ENCODE assay signal across 8 cellular contexts in genomic region chr6:33320315-33321181, GRCh38. TPM values are rescaled to one million over a fixed set of nuclear protein-coding genes. Genes with fewer than 3 reads are reported as not detected.
DNase-seq lines count a peak whose midpoint lies in the region; ATAC-seq and TF ChIP-seq lines count a peak whose summit lies in the region.

No MANE protein-coding gene starts in this region.

- H3K36me3 Mint-ChIP-seq in WTC11 = peaks cover 21% of the 10 kb centered on the region
- H3K36me3 Mint-ChIP-seq in stimulated activated effector memory CD8-positive, alpha-beta T cell treated with anti-CD3 and anti-CD28 coated beads, Interleukin-12 subunit alpha, Interleukin-12 subunit beta, amount 100 ng/mL, for 72 hours = peaks cover 71% of the 10 kb centered on the region

- H3K9me3 Mint-ChIP-seq in WTC11 = no peaks in the 10 kb centered on the region
- H3K9me3 Mint-ChIP-seq in stimulated activated effector memory CD8-positive, alpha-beta T cell treated with anti-CD3 and anti-CD28 coated beads, Interleukin-12 subunit alpha, Interleukin-12 subunit beta, amount 100 ng/mL, for 72 hours = no peaks in the 10 kb centered on the region

- H3K9me3 ChIP-seq in HEK293 (ENCODE audit: control insufficient read depth, insufficient read depth, low read depth, low read length) (no peaks in the 10 kb centered on the region), heart left ventricle (no peaks in the 10 kb centered on the region), MG63 (no peaks in the 10 kb centered on the region)

- TF ChIP-seq POLR2A in heart left ventricle (IDR thresholded peaks at IDR 0.05) = no peak

- H3K27me3 Mint-ChIP-seq in WTC11 (ENCODE audit: low read depth) = no peaks in the 10 kb centered on the region; the same call in 1 of the 2 replicates

- peak overlapping the region; percentile 91 for H3K4me3 Mint-ChIP-seq in WTC11
- peak overlapping the region; percentile 100 for H3K4me3 Mint-ChIP-seq in stimulated activated effector memory CD8-positive, alpha-beta T cell treated with anti-CD3 and anti-CD28 coated beads, Interleukin-12 subunit alpha, Interleukin-12 subunit beta, amount 100 ng/mL, for 72 hours

- H3K27ac ChIP-seq in HEK293 (ENCODE audit: extremely low read depth, low read depth, low read length) (0 out of 2 replicates have a peak overlapping the region, but pooled peaks have one; percentile 18), heart left ventricle (peak overlapping the region in 8 of 12 donors; percentile 19 to 92 (median 54))

- H3K4me1 ChIP-seq in HEK293 (ENCODE audit: control insufficient read depth, insufficient read depth, low read length) (peaks cover 20% of the 10 kb centered on the region), heart left ventricle (peaks cover 3 to 70% (median 44%) of the 10 kb centered on the region in 12 donors)

- ATAC-seq in WTC11 (no peak), heart left ventricle (no peak), GM21367 (IDR thresholded peaks at IDR 0.05; ENCODE audit: unreplicated experiment) (no peak), GM21619 (IDR thresholded peaks at IDR 0.05; ENCODE audit: unreplicated experiment) (no peak)
- ATAC-seq in stimulated activated effector memory CD8-positive, alpha-beta T cell treated with anti-CD3 and anti-CD28 coated beads, Interleukin-12 subunit alpha, Interleukin-12 subunit beta, amount 100 ng/mL, for 72 hours = no peak

- intact Hi-C loops in heart left ventricle (cut with DNase I) = no loop called here

- peak overlapping the region; percentile 87 for H3K27ac Mint-ChIP-seq in WTC11
- peak overlapping the region; percentile 100 for H3K27ac Mint-ChIP-seq in stimulated activated effector memory CD8-positive, alpha-beta T cell treated with anti-CD3 and anti-CD28 coated beads, Interleukin-12 subunit alpha, Interleukin-12 subunit beta, amount 100 ng/mL, for 72 hours

- 64 to 75% (median 74%) methylated on average over 20 to 32 of the region's 32 CpGs for WGBS in heart left ventricle, 4 donors

- peaks cover 66% of the 10 kb centered on the region for H3K4me1 Mint-ChIP-seq in WTC11
- H3K4me1 Mint-ChIP-seq in stimulated activated effector memory CD8-positive, alpha-beta T cell treated with anti-CD3 and anti-CD28 coated beads, Interleukin-12 subunit alpha, Interleukin-12 subunit beta, amount 100 ng/mL, for 72 hours = peaks cover 80% of the 10 kb centered on the region

- POLR2A ChIA-PET in HEK293 (lab: Yijun Ruan, JAX) (interaction anchor here (1.0 to 1.9 kb wide), 7 partner anchors 21 to 349 kb away, joined by 3 to 13 read pairs (median 4); partner anchors contain the start of genes B3GALT4, PFDN6, PHF1 and RGL2), WTC11 (lab: Charles Lee) (no interaction called here)

- H3K36me3 ChIP-seq in HEK293 (ENCODE audit: control insufficient read depth in 2 of 2, insufficient read depth in 1 of 2, low read length in 2 of 2) (peaks cover 14 to 41% of the 10 kb centered on the region in 2 experiments), heart left ventricle (peaks cover 0 to 35% (median 27%) of the 10 kb centered on the region in 9 donors), MG63 (peaks cover 18% of the 10 kb centered on the region)

- H3K4me3 ChIP-seq in HEK293 (ENCODE audit: low read depth, low read length) (no peak overlapping the region; the same call in 1 of the 2 replicates), heart left ventricle (peak overlapping the region in 4 of 12 donors; percentile 69 to 82 (median 74)), MG63 (no peak overlapping the region)

- H3K27me3 ChIP-seq in heart left ventricle = no peaks in the 10 kb centered on the region
- H3K27me3 ChIP-seq in MG63 = no peaks in the 10 kb centered on the region

- DNase-seq in WTC11 (ENCODE audit: low spot score) (no peak), heart left ventricle (peak; percentile 66 to 77 (median 71)), MG63 (no peak), NCI-H446 treated with DMSO at 0.1 percent for 48 hours (lab: John Stamatoyannopoulos, UW) (no peak)
- no peak for DNase-seq in stimulated activated effector memory CD8-positive, alpha-beta T cell treated with anti-CD3 and anti-CD28 coated beads, Interleukin-12 subunit alpha, Interleukin-12 subunit beta, amount 100 ng/mL, for 72 hours (ENCODE audit: low spot score in 2 of 2)

- CTCF ChIA-PET in HEK293 (lab: Yijun Ruan, JAX) = interaction anchor here (0.6 to 2.9 kb wide), 5 partner anchors 17 to 198 kb away, joined by 3 to 21 read pairs (median 4); partner anchors contain the start of gene RGL2
- CTCF ChIA-PET in WTC11 (lab: Charles Lee) = interaction anchor here (0.9 to 1.5 kb wide), 4 partner anchors 8 to 43 kb away, joined by 3 to 6 read pairs (median 4); no protein-coding TSS in a partner anchor

- no peak for TF ChIP-seq CTCF in HEK293 (tag by site-specific recombination; IDR thresholded peaks at IDR 0.05)
- TF ChIP-seq CTCF in WTC11 (IDR thresholded peaks at IDR 0.05) = no peak
- TF ChIP-seq CTCF in heart left ventricle (IDR thresholded peaks at IDR 0.05) = no peak

TF ChIP-seq in HEK293, 187 proteins besides CTCF, POLR2A, EP300 and RAD21 (continues in another document):
- TF ChIP-seq ZNF623 (tag by site-specific recombination; IDR thresholded peaks at IDR 0.05) = 0 out of 2 replicates have a peak, but pooled peaks have one; percentile 30
- no peak for TF ChIP-seq ZNF768 (tag by site-specific recombination; IDR thresholded peaks at IDR 0.05)
- TF ChIP-seq GLIS1 (tag by site-specific recombination; IDR thresholded peaks at IDR 0.05) = peak; percentile 64
- 0 out of 2 replicates have a peak, but pooled peaks have one; percentile 33 for TF ChIP-seq EGR2 (tag by site-specific recombination; IDR thresholded peaks at IDR 0.05; ENCODE audit: low read depth)
- TF ChIP-seq ZNF362 (tag by site-specific recombination; IDR thresholded peaks at IDR 0.05) = 0 out of 2 replicates have a peak, but pooled peaks have one; percentile 29

TF ChIP-seq in WTC11, 78 proteins besides CTCF, POLR2A, EP300 and RAD21 (continues in another document):
- TF ChIP-seq ZNF423 (CRISPR knock-in tag; IDR thresholded peaks at IDR 0.05) = no peak
- no peak for TF ChIP-seq ATF6 (CRISPR knock-in tag; IDR thresholded peaks at IDR 0.05)
- TF ChIP-seq ETV6 (CRISPR knock-in tag; IDR thresholded peaks at IDR 0.05) = no peak

RNA-seq across cellular contexts. Expression of gene DAXX, which starts 2.2 kb away (rescaled TPM):
- total RNA-seq in WTC11 (2021) (61.8 to 67.2 TPM (median 65.1 TPM) in 3 replicates), heart left ventricle (10 to 100 TPM; 15.6 to 46.4 (median 18.7) TPM)
- 10 to 100 TPM; 13.8 to 30.8 TPM for polyA plus RNA-seq in heart left ventricle
- total RNA-seq in MG63 (2014; rRNA removed; shearing (Covaris generic); ENCODE audit: low replicate concordance) = 27.3 and 34.2 TPM in 2 replicates

RNA-seq across cellular contexts. Expression of gene ZBTB22, which starts 3.0 kb away (rescaled TPM):
- total RNA-seq in WTC11 (2021) (11.6 to 14.7 TPM (median 13.7 TPM) in 3 replicates), heart left ventricle (10 to 100 TPM; 10.9 to 22.1 (median 14.0) TPM)
- polyA plus RNA-seq in heart left ventricle = 10 to 100 TPM in 1 of 2 donors, 1 to 10 TPM in 1; 7.5 to 15.5 TPM
- 6.2 and 20.0 TPM in 2 replicates for total RNA-seq in MG63 (2014; rRNA removed; shearing (Covaris generic); ENCODE audit: low replicate concordance)

RNA-seq across cellular contexts. Expression of gene TAPBP, which starts 6.7 kb away (rescaled TPM):
- total RNA-seq in WTC11 (2021) (43.5 to 50.2 TPM (median 49.3 TPM) in 3 replicates), heart left ventricle (100 to 1,000 TPM in 5 of 9 donors, 10 to 100 TPM in 4; 51.6 to 248 (median 107) TPM)
- polyA plus RNA-seq in heart left ventricle = 10 to 100 TPM; 28.3 to 36.9 TPM
- total RNA-seq in MG63 (2014; rRNA removed; shearing (Covaris generic); ENCODE audit: low replicate concordance) = 37.5 and 89.0 TPM in 2 replicates

RNA-seq across cellular contexts. Expression of gene RGL2, which starts 21.8 kb away (rescaled TPM):
- total RNA-seq in WTC11 (2021) = 72.6 to 79.7 TPM (median 77.1 TPM) in 3 replicates
- 10 to 100 TPM; 39.3 to 61.1 (median 48.4) TPM for total RNA-seq in heart left ventricle
- polyA plus RNA-seq in heart left ventricle = 10 to 100 TPM; 34.9 to 67.8 TPM
- 71.9 and 123 TPM in 2 replicates for total RNA-seq in MG63 (2014; rRNA removed; shearing (Covaris generic); ENCODE audit: low replicate concordance)

RNA-seq across cellular contexts. Expression of gene PFDN6, which starts 31.1 kb away (rescaled TPM):
- total RNA-seq in WTC11 (2021) = 83.3 to 95.7 TPM (median 85.6 TPM) in 3 replicates
- total RNA-seq in heart left ventricle = 10 to 100 TPM; 29.2 to 62.2 (median 43.2) TPM
- polyA plus RNA-seq in heart left ventricle = 100 to 1,000 TPM; 243 to 287 TPM
- 488 and 596 TPM in 2 replicates for total RNA-seq in MG63 (2014; rRNA removed; shearing (Covaris generic); ENCODE audit: low replicate concordance)

Comparison
In these comparisons a context has a peak if more than half of its experiments do, and no peak if none do; other contexts are left out.
1. DNase-seq: peak in heart left ventricle (5 of 5); none in WTC11 (single experiment), stimulated activated effector memory CD8-positive, alpha-beta T cell treated with anti-CD3 and anti-CD28 coated beads, Interleukin-12 subunit alpha, Interleukin-12 subunit beta, amount 100 ng/mL, for 72 hours (0 of 2), MG63 (single experiment) and NCI-H446 treated with DMSO at 0.1 percent for 48 hours (single experiment).
2. Of the 8 proteins assayed by ChIP-seq in both HEK293 and WTC11: peak only in HEK293: ATF2 and ZBTB21; only in WTC11: none; in both: none; in neither: 6.